In genomic region chr1:225999227-225999911, GRCh38 we compare ENCODE assay signal across 8 cellular contexts. TPM values are rescaled to one million over a fixed set of nuclear protein-coding genes. Genes with fewer than 3 reads are reported as not detected.
DNase-seq lines count a peak whose midpoint lies in the region; ATAC-seq and TF ChIP-seq lines count a peak whose summit lies in the region.

Gene SDE2 (minus strand): TSS chr1:225999343. CDS start chr1:225999312, 31 bp downstream.

- H3K14ac ChIP-seq in trophoblast cell (ENCODE audit: low read length), result peak within 1 kb of the TSS; percentile 95

- ATAC-seq in HG02763 (IDR thresholded peaks at IDR 0.05; ENCODE audit: unreplicated experiment), result peak; percentile 86
- peak; percentile 85 for ATAC-seq in activated naive CD8-positive, alpha-beta T cell treated with anti-CD3 and anti-CD28 coated beads, Interleukin-2, amount 50 U/mL, for 24 hours

- TF ChIP-seq CTCF in GM12865 (IDR thresholded peaks at IDR 0.05; ENCODE audit: insufficient read depth, low read depth, low read length, missing control alignments) (no peak), cardiac muscle cell (IDR thresholded peaks at IDR 0.05; ENCODE audit: low read depth, low read length) (no peak), transverse colon (IDR thresholded peaks at IDR 0.05) (no peak)

- peak within 1 kb of the TSS; percentile 70 for H2BK12ac ChIP-seq in trophoblast cell (ENCODE audit: low read length)

- H3K36me3 ChIP-seq in cardiac muscle cell (peaks cover 4% of the 10 kb centered on the region), trophoblast cell (ENCODE audit: control insufficient read depth in 1 of 2, insufficient read depth in 2 of 2, low read length in 2 of 2) (peaks cover 2 to 4% of the 10 kb centered on the region in 2 experiments), transverse colon (peaks cover 0 to 8% (median 2%) of the 10 kb centered on the region in 4 donors)

- H3K4me1 Mint-ChIP-seq in activated naive CD8-positive, alpha-beta T cell treated with anti-CD3 and anti-CD28 coated beads, Interleukin-2, amount 50 U/mL, for 24 hours, result peaks cover 86% of the 10 kb centered on the region

- H2AFZ ChIP-seq in trophoblast cell (ENCODE audit: insufficient read depth, low read length, poor library complexity), result peak within 1 kb of the TSS; percentile 96

- H4K91ac ChIP-seq in trophoblast cell (ENCODE audit: low read depth, low read length), result peak within 1 kb of the TSS; percentile 82

- H3K9me3 Mint-ChIP-seq in activated naive CD8-positive, alpha-beta T cell treated with anti-CD3 and anti-CD28 coated beads, Interleukin-2, amount 50 U/mL, for 24 hours, result no peaks in the 10 kb centered on the region

- H3K4me3 ChIP-seq in GM12865 (ENCODE audit: low read depth, low read length) (peak within 1 kb of the TSS; percentile 80), cardiac muscle cell (peak within 1 kb of the TSS; percentile 77), trophoblast cell (ENCODE audit: low read depth, low read length) (peak within 1 kb of the TSS; percentile 98), transverse colon (peak within 1 kb of the TSS; percentile 52 to 78 (median 72))

- H3K18ac ChIP-seq in trophoblast cell (ENCODE audit: low read length), result peak within 1 kb of the TSS; percentile 93

- peak within 1 kb of the TSS; percentile 99 for H3K27ac Mint-ChIP-seq in activated naive CD8-positive, alpha-beta T cell treated with anti-CD3 and anti-CD28 coated beads, Interleukin-2, amount 50 U/mL, for 24 hours

- H4K8ac ChIP-seq in trophoblast cell (ENCODE audit: low read depth, low read length), result peak within 1 kb of the TSS; percentile 99

- H2BK5ac ChIP-seq in trophoblast cell (ENCODE audit: low read depth, low read length, poor library complexity), result peak within 1 kb of the TSS; percentile 86

- H3K23ac ChIP-seq in trophoblast cell (ENCODE audit: low read length), result no peak within 1 kb of the TSS

- H3K27ac ChIP-seq in cardiac muscle cell, result peak within 1 kb of the TSS; percentile 95
- H3K27ac ChIP-seq in trophoblast cell (ENCODE audit: low read depth, low read length), result peak within 1 kb of the TSS; percentile 61
- H3K27ac ChIP-seq in transverse colon, result peak within 1 kb of the TSS; percentile 96 to 100 (median 97)

- H3K4me1 ChIP-seq in cardiac muscle cell (ENCODE audit: low read depth) (peaks cover 29% of the 10 kb centered on the region), trophoblast cell (ENCODE audit: control insufficient read depth in 1 of 2, insufficient read depth in 2 of 2, low read length in 2 of 2) (peaks cover 4 to 13% of the 10 kb centered on the region in 2 experiments), transverse colon (peaks cover 10 to 48% (median 33%) of the 10 kb centered on the region in 4 donors)

- peak within 1 kb of the TSS; percentile 64 for H2AK5ac ChIP-seq in trophoblast cell (ENCODE audit: low read length)

- TF ChIP-seq POLR2A in transverse colon (IDR thresholded peaks at IDR 0.05), result peak; percentile 99

- H3K79me1 ChIP-seq in trophoblast cell (ENCODE audit: low read length), result peaks cover 8% of the 10 kb centered on the region

- H3K27me3 ChIP-seq in cardiac muscle cell, result no peaks in the 10 kb centered on the region
- H3K27me3 ChIP-seq in trophoblast cell (ENCODE audit: insufficient read depth, low read length), result no peaks in the 10 kb centered on the region
- H3K27me3 ChIP-seq in transverse colon, result no peaks in the 10 kb centered on the region

- peaks cover 11% of the 10 kb centered on the region for H3K79me2 ChIP-seq in trophoblast cell (ENCODE audit: control insufficient read depth, insufficient read depth, low read length, poor library complexity)

- H3K9me3 ChIP-seq in cardiac muscle cell (ENCODE audit: low read depth) (no peaks in the 10 kb centered on the region), trophoblast cell (ENCODE audit: insufficient read depth, low read depth, low read length) (no peaks in the 10 kb centered on the region), transverse colon (no peaks in the 10 kb centered on the region)

- peak within 1 kb of the TSS; percentile 99 for H3K4me3 Mint-ChIP-seq in activated naive CD8-positive, alpha-beta T cell treated with anti-CD3 and anti-CD28 coated beads, Interleukin-2, amount 50 U/mL, for 24 hours

- H3K27me3 Mint-ChIP-seq in activated naive CD8-positive, alpha-beta T cell treated with anti-CD3 and anti-CD28 coated beads, Interleukin-2, amount 50 U/mL, for 24 hours, result no peaks in the 10 kb centered on the region

- peaks cover 29% of the 10 kb centered on the region for H3K36me3 Mint-ChIP-seq in activated naive CD8-positive, alpha-beta T cell treated with anti-CD3 and anti-CD28 coated beads, Interleukin-2, amount 50 U/mL, for 24 hours (ENCODE audit: low read depth)

- WGBS in trophoblast cell (ENCODE audit: extremely low coverage, insufficient coverage, insufficient read length), result no CpG with 5 or more reads among the region's 53 CpGs
- WGBS in transverse colon (ENCODE audit: low coverage in 1 of 2), 2 donors, result 3% methylated on average over 40 of the region's 53 CpGs; no CpG with 5 or more reads in 1 of the 2 donors

- TF ChIP-seq EP300 in transverse colon (IDR thresholded peaks at IDR 0.05; ENCODE audit: low read depth), result peak; percentile 81

- H2BK120ac ChIP-seq in trophoblast cell (ENCODE audit: insufficient read depth, low read length, poor library complexity), result peak within 1 kb of the TSS; percentile 96

- intact Hi-C loops in transverse colon (cut with DNase I; ENCODE audit: low total_unique reads), result no loop called here

- H3K4ac ChIP-seq in trophoblast cell (ENCODE audit: low read depth, low read length), result peak within 1 kb of the TSS; percentile 97

- H3K9ac ChIP-seq in trophoblast cell (ENCODE audit: low read length), result peak within 1 kb of the TSS; percentile 99

- DNase-seq in GM12865 (ENCODE audit: low read depth) (peak; percentile 100), NCI-H1417 treated with DMSO at 0.1 percent for 48 hours (lab: John Stamatoyannopoulos, UW) (peak; percentile 94), SW480 (ENCODE audit: low spot score) (peak; percentile 98), cardiac muscle cell (ENCODE audit: low read depth in 1 of 2, low spot score in 1 of 2) (peak; percentile 100), trophoblast cell (peak; percentile 99), transverse colon (peak; percentile 100)
- DNase-seq in activated naive CD8-positive, alpha-beta T cell treated with anti-CD3 and anti-CD28 coated beads, Interleukin-2, amount 50 U/mL, for 24 hours, result peak; percentile 100

- peak within 1 kb of the TSS; percentile 94 for H4K12ac ChIP-seq in trophoblast cell (ENCODE audit: low read depth, low read length)

- H3K4me2 ChIP-seq in trophoblast cell (ENCODE audit: low read length), result peak within 1 kb of the TSS; percentile 98

- in situ Hi-C loops in transverse colon (cut with MboI; ENCODE audit: low pct_ligation_motif_present in 1 of 4, low pct_unique_long_range_greater_than_20kb in 1 of 4, low sequenced_read_pairs in 3 of 4), result loop anchor here in 1 of 4 donors (5.0 kb wide), 1 partner anchor 63 kb away; the partner anchor contains the start of gene H3-3A

RNA-seq across cellular contexts. Expression of gene SDE2, which starts in this region (rescaled TPM):
- total RNA-seq in cardiac muscle cell (16.1 and 21.1 TPM in 2 replicates), transverse colon (10 to 100 TPM in 2 of 4 donors, 1 to 10 TPM in 2; 4.4 to 19.2 (median 13.2) TPM)
- 17.6 and 28.3 TPM in 2 replicates for polyA plus RNA-seq in cardiac muscle cell
- 12.6 and 13.1 TPM in 2 replicates for polyA plus RNA-seq in trophoblast cell (2013)

Comparison
In these comparisons a context has a peak if more than half of its experiments do, and no peak if none do; other contexts are left out.
1. Peak in every context shown above with its lines: DNase-seq, ATAC-seq, H3K4me3 ChIP-seq and H3K27ac ChIP-seq.